ENCODE assay signal across 1 cellular context in genomic region chr2:100145893-100146753, GRCh38.
TF ChIP-seq lines count a peak whose summit lies in the region.

No MANE protein-coding gene starts in this region.

TF ChIP-seq in IMR-90, 13 proteins besides CTCF, POLR2A, EP300 and RAD21:
- TF ChIP-seq FOS (IDR thresholded peaks at IDR 0.05; ENCODE audit: low read depth, low read length) (no peak), MXI1 (IDR thresholded peaks at IDR 0.05; ENCODE audit: borderline replicate concordance, low read depth, low read length) (no peak), BHLHE40 (IDR thresholded peaks at IDR 0.05; ENCODE audit: low read depth, low read length) (no peak), CHD1 (IDR thresholded peaks at IDR 0.05; ENCODE audit: low read depth, low read length) (no peak), MAFK (IDR thresholded peaks at IDR 0.05; ENCODE audit: low read depth, low read length) (peak; percentile 66; the same call in 1 of the 2 replicates), USF2 (IDR thresholded peaks at IDR 0.05; ENCODE audit: low read depth, low read length) (no peak)
